Comparison of ENCODE assay signal across 8 cellular contexts in genomic region chr17:32998111-32998892, GRCh38. TPM values are rescaled to one million over a fixed set of nuclear protein-coding genes. Genes with fewer than 3 reads are reported as not detected.
A peak's percentile ranks its signal among the peaks of the same experiment; 100 is the strongest.
DNase-seq lines count a peak whose midpoint lies in the region; ATAC-seq, FAIRE-seq and TF ChIP-seq lines count a peak whose summit lies in the region.

No MANE protein-coding gene starts in this region.

- peak; percentile 47 for DNase-seq in DMS114 treated with DMSO at 0.1 percent for 48 hours (lab: John Stamatoyannopoulos, UW; ENCODE audit: unreplicated experiment)
- peak; percentile 40 for DNase-seq in RCC 7860 (ENCODE audit: low spot score)
- DNase-seq in fibroblast of the conjunctiva (ENCODE audit: low read depth): peak; percentile 39
- DNase-seq in stimulated activated naive CD8-positive, alpha-beta T cell treated with anti-CD3 and anti-CD28 coated beads, Interleukin-15, Interleukin-2, amounts not matched to agents 100 U/mL and 50 U/mL, for 24 hours: peak; percentile 86

- peak; percentile 57 for ATAC-seq in activated T-helper 17 cell treated with anti-CD3 and anti-CD28 coated beads, Interleukin-2, amount 50 U/mL, for 72 hours (replicated peaks)
- ATAC-seq in stimulated activated naive CD8-positive, alpha-beta T cell treated with anti-CD3 and anti-CD28 coated beads, Interleukin-15, Interleukin-2, amounts not matched to agents 100 U/mL and 50 U/mL, for 24 hours: peak; percentile 28
- ATAC-seq in GM18502 (IDR thresholded peaks at IDR 0.05; ENCODE audit: poor library complexity, unreplicated experiment): no peak

- no peak overlapping the region for H3K27ac Mint-ChIP-seq in activated T-helper 17 cell treated with anti-CD3 and anti-CD28 coated beads, Interleukin-2, amount 50 U/mL, for 72 hours

- peaks cover 5% of the 10 kb centered on the region for H3K4me1 Mint-ChIP-seq in activated T-helper 17 cell treated with anti-CD3 and anti-CD28 coated beads, Interleukin-2, amount 50 U/mL, for 72 hours

- H2AFZ ChIP-seq in neural cell (ENCODE audit: low read depth, low read length): no peak overlapping the region

- H3K4me3 Mint-ChIP-seq in activated T-helper 17 cell treated with anti-CD3 and anti-CD28 coated beads, Interleukin-2, amount 50 U/mL, for 72 hours: no peak overlapping the region

- no peaks in the 10 kb centered on the region for H4K20me1 ChIP-seq in neural cell (ENCODE audit: insufficient read depth)

- TF ChIP-seq CTCF in neural cell (IDR thresholded peaks at IDR 0.05; ENCODE audit: poor library complexity, severe bottlenecking): peak; percentile 80

- H3K27me3 ChIP-seq in HUES6 (ENCODE audit: control insufficient read depth, insufficient read depth, low read length) (peaks cover 8% of the 10 kb centered on the region), neural cell (ENCODE audit: insufficient read depth, low read depth, low read length) (no peaks in the 10 kb centered on the region)

- no peaks in the 10 kb centered on the region for H3F3A ChIP-seq in neural cell (ENCODE audit: insufficient read depth, low read length, poor library complexity, severe bottlenecking)

- no peaks in the 10 kb centered on the region for H3K9me3 Mint-ChIP-seq in activated T-helper 17 cell treated with anti-CD3 and anti-CD28 coated beads, Interleukin-2, amount 50 U/mL, for 72 hours

- H3K27ac ChIP-seq in HUES6 (ENCODE audit: low read depth, low read length) (no peak overlapping the region), neural cell (ENCODE audit: low read length) (no peak overlapping the region)

- H3K9me2 ChIP-seq in neural cell (ENCODE audit: insufficient read depth, low read length): no peaks in the 10 kb centered on the region

- H3K79me2 ChIP-seq in neural cell (replicated peaks; ENCODE audit: insufficient read depth, low read length): no peaks in the 10 kb centered on the region

- no peak for FAIRE-seq in RCC 7860 (lab: Jason Lieb, UNC)

- peaks cover 21% of the 10 kb centered on the region for H3K27me3 Mint-ChIP-seq in activated T-helper 17 cell treated with anti-CD3 and anti-CD28 coated beads, Interleukin-2, amount 50 U/mL, for 72 hours

- H3K36me3 ChIP-seq in HUES6 (ENCODE audit: control insufficient read depth, insufficient read depth, low read length) (no peaks in the 10 kb centered on the region), neural cell (ENCODE audit: insufficient read depth, low read length) (no peaks in the 10 kb centered on the region)

- TF ChIP-seq EP300 in neural cell (conservative IDR thresholded peaks at IDR 0.05; ENCODE audit: poor library complexity, severe bottlenecking): no peak

- peaks cover 7% of the 10 kb centered on the region; the same call in 1 of the 2 replicates for H3K4me1 ChIP-seq in HUES6 (ENCODE audit: control insufficient read depth, insufficient read depth, low read length)

- no peaks in the 10 kb centered on the region for H3K36me3 Mint-ChIP-seq in activated T-helper 17 cell treated with anti-CD3 and anti-CD28 coated beads, Interleukin-2, amount 50 U/mL, for 72 hours (ENCODE audit: low read depth)

- H3K9ac ChIP-seq in HUES6 (ENCODE audit: low read length) (peak overlapping the region; percentile 12), neural cell (ENCODE audit: low read length) (no peak overlapping the region)

- peak; percentile 70 for TF ChIP-seq RAD21 in neural cell (conservative IDR thresholded peaks at IDR 0.05)

- H3K4me2 ChIP-seq in neural cell (ENCODE audit: low read length): no peak overlapping the region

- H3K4me3 ChIP-seq in HUES6 (ENCODE audit: low read depth, low read length) (peak overlapping the region; percentile 32), neural cell (ENCODE audit: low read length) (no peak overlapping the region)

- H3K9me3 ChIP-seq in HUES6 (ENCODE audit: control insufficient read depth, insufficient read depth, low read depth, low read length) (no peaks in the 10 kb centered on the region), neural cell (ENCODE audit: low read length) (no peaks in the 10 kb centered on the region)

TF ChIP-seq in neural cell, 6 proteins besides CTCF, POLR2A, EP300 and RAD21:
- no peak for TF ChIP-seq POLR2AphosphoS5 (IDR thresholded peaks at IDR 0.05)
- TF ChIP-seq SMC3 (conservative IDR thresholded peaks at IDR 0.05; ENCODE audit: poor library complexity): peak; percentile 81

RNA-seq across cellular contexts. Expression of gene SPACA3, which starts 6.7 kb away (rescaled TPM):
- total RNA-seq in activated T-helper 17 cell treated with anti-CD3 and anti-CD28 coated beads, Interleukin-2, amount 50 U/mL, for 72 hours: under 1 TPM in 1 of 2 donors, not detected in 1; 0.56 TPM
- not detected in 2 replicates for polyA plus RNA-seq in neural cell
- not detected in 2 replicates for polyA minus RNA-seq in neural cell
